In genomic region chr5:150514708-150515211, GRCh38 we compare ENCODE assay signal across 9 cellular contexts. TPM values are rescaled to one million over a fixed set of nuclear protein-coding genes. Genes with fewer than 3 reads are reported as not detected.
DNase-seq lines count a peak whose midpoint lies in the region; ATAC-seq, FAIRE-seq and TF ChIP-seq lines count a peak whose summit lies in the region.
"Had no signal": no experiment of that assay in that cellular context is flagged by ENCODE, and none has a peak within 500 bp of the region (broad histone marks: within the 10 kb centered on the region; RNA-seq: fewer than 3 reads in every experiment).

No MANE protein-coding gene starts in this region.

- WGBS in body of pancreas, 2 donors = 0 to 19% methylated on average over 3 of the region's 3 CpGs
- 29% methylated on average over 3 of the region's 3 CpGs; no CpG with 5 or more reads in 1 of the 2 donors for WGBS in upper lobe of left lung, 2 donors

- TF ChIP-seq POLR2A in body of pancreas (IDR thresholded peaks at IDR 0.05) = no peak
- no peak for TF ChIP-seq POLR2A in upper lobe of left lung (IDR thresholded peaks at IDR 0.05)

- no peak overlapping the region for H3K4me3 ChIP-seq in body of pancreas
- H3K4me3 ChIP-seq in upper lobe of left lung = no peak overlapping the region

- H3K27me3 Mint-ChIP-seq in activated CD8-positive, alpha-beta T cell treated with anti-CD3 and anti-CD28 coated beads for 36 hours = no peaks in the 10 kb centered on the region

- H3K36me3 ChIP-seq in body of pancreas (replicated peaks in 1 of 2; ENCODE audit: insufficient read depth in 1 of 2, low read depth in 2 of 2) (no peaks in the 10 kb centered on the region), upper lobe of left lung (peaks cover 0 to 7% (median 2%) of the 10 kb centered on the region in 4 donors)

- H3K4me1 Mint-ChIP-seq in activated CD8-positive, alpha-beta T cell treated with anti-CD3 and anti-CD28 coated beads for 36 hours (ENCODE audit: low read depth) = no peaks in the 10 kb centered on the region

- intact Hi-C loops in body of pancreas (cut with DNase I) = no loop called here
- intact Hi-C loops in activated CD8-positive, alpha-beta T cell treated with anti-CD3 and anti-CD28 coated beads for 36 hours (cut with micrococcal nuclease) = no loop called here

- H3K9me3 ChIP-seq in body of pancreas (no peaks in the 10 kb centered on the region), upper lobe of left lung (no peaks in the 10 kb centered on the region)

- no peaks in the 10 kb centered on the region for H3K9me3 Mint-ChIP-seq in activated CD8-positive, alpha-beta T cell treated with anti-CD3 and anti-CD28 coated beads for 36 hours

- H3K27ac ChIP-seq in body of pancreas (peak overlapping the region; percentile 22 to 78 (median 76)), upper lobe of left lung (peak overlapping the region; percentile 2 to 83 (median 72))

- H3K27ac Mint-ChIP-seq in activated CD8-positive, alpha-beta T cell treated with anti-CD3 and anti-CD28 coated beads for 36 hours = no peak overlapping the region

- POLR2A ChIA-PET in activated CD8-positive, alpha-beta T cell treated with anti-CD3 and anti-CD28 coated beads for 36 hours (lab: Charles Lee) = interaction anchor here (0.9 kb wide), 1 partner anchor 54 kb away, joined by 3 read pairs; no protein-coding TSS in a partner anchor

- CTCF ChIA-PET in activated CD8-positive, alpha-beta T cell treated with anti-CD3 and anti-CD28 coated beads for 36 hours (lab: Charles Lee) = no interaction called here

- no peak for TF ChIP-seq EP300 in upper lobe of left lung (IDR thresholded peaks at IDR 0.05)

- H3K4me3 Mint-ChIP-seq in activated CD8-positive, alpha-beta T cell treated with anti-CD3 and anti-CD28 coated beads for 36 hours = no peak overlapping the region

- no peak for FAIRE-seq in HTR-8/SVneo (lab: Jason Lieb, UNC)
- FAIRE-seq: A204.1 had no signal

- no peak for ATAC-seq in body of pancreas
- peak; percentile 1 for ATAC-seq in left lobe of liver
- no peak for ATAC-seq in upper lobe of left lung (ENCODE audit: low FRiP score in 2 of 2)
- no peak for ATAC-seq in activated CD8-positive, alpha-beta T cell treated with anti-CD3 and anti-CD28 coated beads for 36 hours

- H3K27me3 ChIP-seq in body of pancreas = no peaks in the 10 kb centered on the region
- no peaks in the 10 kb centered on the region for H3K27me3 ChIP-seq in upper lobe of left lung

- DNase-seq in NCI-H1092 treated with DMSO at 0.1 percent for 48 hours (lab: John Stamatoyannopoulos, UW) = peak; percentile 2
- no peak for DNase-seq in NCI-H1092 (lab: John Stamatoyannopoulos, UW)
- peak; percentile 59 to 81 (median 76) for DNase-seq in body of pancreas
- peak; percentile 77 for DNase-seq in left lobe of liver (ENCODE audit: low spot score)
- peak in 1 of 2 donors; percentile 61 for DNase-seq in upper lobe of left lung
- DNase-seq in activated naive CD4-positive, alpha-beta T cell treated with anti-CD3 and anti-CD28 coated beads, Interleukin-2, amount 50 U/mL, for 16 hours = no peak
- no peak for DNase-seq in activated CD8-positive, alpha-beta T cell treated with anti-CD3 and anti-CD28 coated beads for 36 hours
- DNase-seq in HTR-8/SVneo (ENCODE audit: insufficient read length, low spot score) = no peak

- no peak for TF ChIP-seq CTCF in body of pancreas (IDR thresholded peaks at IDR 0.05)
- TF ChIP-seq CTCF in upper lobe of left lung (IDR thresholded peaks at IDR 0.05) = no peak
- TF ChIP-seq CTCF in activated CD8-positive, alpha-beta T cell treated with anti-CD3 and anti-CD28 coated beads for 36 hours (IDR thresholded peaks at IDR 0.05) = no peak

- no peaks in the 10 kb centered on the region for H3K36me3 Mint-ChIP-seq in activated CD8-positive, alpha-beta T cell treated with anti-CD3 and anti-CD28 coated beads for 36 hours (ENCODE audit: low read depth)

- H3K4me1 ChIP-seq in body of pancreas (peaks cover 100% of the 10 kb centered on the region), upper lobe of left lung (peaks cover 77 to 90% (median 82%) of the 10 kb centered on the region in 4 donors)

RNA-seq across cellular contexts. Expression of gene NDST1, which starts 6.8 kb away (rescaled TPM):
- total RNA-seq in body of pancreas = 10 to 100 TPM; 37.6 to 56.0 TPM
- 63.7 TPM for total RNA-seq in left lobe of liver
- total RNA-seq in upper lobe of left lung = 100 to 1,000 TPM in 5 of 6 donors, 10 to 100 TPM in 1; 81.7 to 265 (median 166) TPM
- 1 to 10 TPM; 2.9 to 3.3 TPM for total RNA-seq in activated CD8-positive, alpha-beta T cell treated with anti-CD3 and anti-CD28 coated beads for 36 hours

Comparison
In these comparisons a context has a peak if more than half of its experiments do, and no peak if none do; other contexts are left out.
1. DNase-seq: peak in NCI-H1092 treated with DMSO at 0.1 percent for 48 hours (single experiment), body of pancreas (4 of 4) and left lobe of liver (single experiment); none in NCI-H1092 (single experiment), activated naive CD4-positive, alpha-beta T cell treated with anti-CD3 and anti-CD28 coated beads, Interleukin-2, amount 50 U/mL, for 16 hours (single experiment), activated CD8-positive, alpha-beta T cell treated with anti-CD3 and anti-CD28 coated beads for 36 hours (single experiment) and HTR-8/SVneo (single experiment).
2. RNA of gene NDST1, which starts 6.8 kb away (total RNA-seq): 81.7 to 265 TPM in upper lobe of left lung, 63.7 TPM in left lobe of liver (single experiment) and 37.6 to 56.0 TPM in body of pancreas; 2.9 to 3.3 TPM in activated CD8-positive, alpha-beta T cell treated with anti-CD3 and anti-CD28 coated beads for 36 hours; every median in the first group is over 4 times any median in the second.